In the genomic region with DNA sequence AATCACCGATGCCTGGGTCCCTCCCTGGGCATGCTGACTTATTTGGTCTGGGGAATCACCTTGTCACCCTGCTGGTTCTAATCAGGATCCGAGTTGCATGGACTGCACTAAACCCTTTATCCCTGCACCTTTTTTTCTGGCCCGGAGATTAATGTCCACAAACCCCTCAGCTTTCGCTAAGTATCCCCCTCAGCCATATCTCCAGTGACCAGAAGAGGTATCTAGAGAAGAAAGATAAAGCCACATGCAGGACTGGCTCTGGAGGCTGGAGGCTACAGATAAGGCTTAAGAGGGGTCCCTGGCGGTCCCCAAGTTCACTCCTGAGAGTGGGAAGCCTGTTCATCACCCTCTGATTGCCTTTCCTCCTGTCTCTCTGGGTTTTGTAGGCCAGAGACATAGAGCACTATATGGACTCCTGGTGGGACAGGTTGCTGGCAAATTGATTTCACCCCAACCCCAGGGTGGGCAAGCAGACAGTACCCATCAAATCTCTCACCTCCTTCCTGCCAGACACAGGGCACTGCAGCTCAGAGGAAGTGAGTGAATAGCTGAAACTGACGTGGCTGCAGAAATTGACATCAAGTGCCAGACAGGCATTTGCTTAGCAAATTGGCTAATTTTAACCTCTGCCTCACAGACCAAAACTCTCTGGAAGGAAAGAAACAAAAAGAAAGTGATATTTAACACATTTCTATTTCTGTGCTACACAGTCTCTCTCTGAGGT, we compare ENCODE assay signal across 13 cellular contexts. TPM values are rescaled to one million over a fixed set of nuclear protein-coding genes. Genes with fewer than 3 reads are reported as not detected.
DNase-seq lines count a peak whose midpoint lies in the region; ATAC-seq and TF ChIP-seq lines count a peak whose summit lies in the region.
"Had no signal": no experiment of that assay in that cellular context is flagged by ENCODE, and none has a peak within 500 bp of the region (broad histone marks: within the 10 kb centered on the region; RNA-seq: fewer than 3 reads in every experiment).

No MANE protein-coding gene starts in this region.

- peak overlapping the region; percentile 6; the same call in 1 of the 2 replicates for H3K4me3 Mint-ChIP-seq in HFFc6
- H3K4me3 Mint-ChIP-seq in activated CD8-positive, alpha-beta memory T cell treated with anti-CD3 and anti-CD28 coated beads, Interleukin-2, amount 10 ng/mL, durations not matched to agents 7 days and 5 days: no peak overlapping the region

- CTCF ChIA-PET in activated CD8-positive, alpha-beta memory T cell treated with anti-CD3 and anti-CD28 coated beads, Interleukin-2, amount 10 ng/mL, durations not matched to agents 7 days and 5 days (lab: Charles Lee): no interaction called here

- no peaks in the 10 kb centered on the region for H3K36me3 ChIP-seq in MG63
- H3K36me3 ChIP-seq in lower lobe of right lung: no peaks in the 10 kb centered on the region
- no peaks in the 10 kb centered on the region for H3K36me3 ChIP-seq in transverse colon

- H3K27ac ChIP-seq in lower lobe of right lung (no peak overlapping the region), transverse colon (no peak overlapping the region)
- H3K27ac ChIP-seq: A549 had no signal

- peaks cover 20% of the 10 kb centered on the region for H3K9me3 Mint-ChIP-seq in HFFc6
- peaks cover 7 to 12% of the 10 kb centered on the region in 2 donors for H3K9me3 Mint-ChIP-seq in activated naive CD4-positive, alpha-beta T cell treated with anti-CD3 and anti-CD28 coated beads, Interleukin-2, amount 50 U/mL, for 72 hours
- H3K9me3 Mint-ChIP-seq in activated CD8-positive, alpha-beta memory T cell treated with anti-CD3 and anti-CD28 coated beads, Interleukin-2, amount 10 ng/mL, durations not matched to agents 7 days and 5 days (ENCODE audit: low read depth): no peaks in the 10 kb centered on the region

- in situ Hi-C loops in transverse colon (cut with MboI; ENCODE audit: low pct_ligation_motif_present in 1 of 4, low pct_unique_long_range_greater_than_20kb in 1 of 4, low sequenced_read_pairs in 3 of 4): no loop called here

- intact Hi-C loops in lower lobe of right lung (cut with DNase I): no loop called here
- intact Hi-C loops in transverse colon (cut with DNase I; ENCODE audit: low total_unique reads): no loop called here

- H3K27me3 ChIP-seq in MG63 (no peaks in the 10 kb centered on the region), lower lobe of right lung (ENCODE audit: low read depth) (no peaks in the 10 kb centered on the region), transverse colon (no peaks in the 10 kb centered on the region)

- no peak for TF ChIP-seq CTCF in HFFc6 (IDR thresholded peaks at IDR 0.05)
- no peak for TF ChIP-seq CTCF in lower lobe of right lung (IDR thresholded peaks at IDR 0.05)
- no peak for TF ChIP-seq CTCF in transverse colon (IDR thresholded peaks at IDR 0.05)

- ATAC-seq in lower lobe of right lung: peak; percentile 52 to 62
- no peak for ATAC-seq in activated naive CD4-positive, alpha-beta T cell treated with anti-CD3 and anti-CD28 coated beads, Interleukin-2, amount 50 U/mL, for 72 hours
- no peak for ATAC-seq in activated CD8-positive, alpha-beta memory T cell treated with anti-CD3 and anti-CD28 coated beads, Interleukin-2, amount 10 ng/mL, durations not matched to agents 7 days and 5 days
- ATAC-seq: A549 had no signal

- peaks cover 2% of the 10 kb centered on the region; the same call in 1 of the 2 replicates for H3K27me3 Mint-ChIP-seq in HFFc6 (ENCODE audit: insufficient read depth)
- peaks cover 2% of the 10 kb centered on the region for H3K27me3 Mint-ChIP-seq in activated CD8-positive, alpha-beta memory T cell treated with anti-CD3 and anti-CD28 coated beads, Interleukin-2, amount 10 ng/mL, durations not matched to agents 7 days and 5 days

- H3K9me3 ChIP-seq in MG63 (no peaks in the 10 kb centered on the region), lower lobe of right lung (no peaks in the 10 kb centered on the region), transverse colon (no peaks in the 10 kb centered on the region)
- H3K9me3 ChIP-seq: A549 had no signal

- DNase-seq in NCI-H1436 treated with DMSO at 0.1 percent for 48 hours (lab: John Stamatoyannopoulos, UW) (peak; percentile 2), NCI-H1436 (lab: John Stamatoyannopoulos, UW) (no peak), HFFc6 (no peak), MG63 (peak; percentile 53), lower lobe of right lung (no peak), transverse colon (no peak)
- no peak for DNase-seq in activated naive CD4-positive, alpha-beta T cell treated with anti-CD3 and anti-CD28 coated beads, Interleukin-2, amount 50 U/mL, for 72 hours (ENCODE audit: low spot score in 2 of 2)
- no peak for DNase-seq in activated CD8-positive, alpha-beta memory T cell treated with anti-CD3 and anti-CD28 coated beads, Interleukin-2, amount 10 ng/mL, durations not matched to agents 7 days and 5 days
- DNase-seq: effector CD4-positive, alpha-beta T cell; stimulated activated CD4-positive, alpha-beta T cell treated with anti-CD3 and anti-CD28 coated beads, Interleukin-15, amount 100 ng/mL, for 24 hours had no signal

- TF ChIP-seq POLR2A in transverse colon (IDR thresholded peaks at IDR 0.05): no peak

- no peaks in the 10 kb centered on the region for H3K4me1 ChIP-seq in lower lobe of right lung
- H3K4me1 ChIP-seq in transverse colon: no peaks in the 10 kb centered on the region
- H3K4me1 ChIP-seq: A549 had no signal

- H3K36me3 Mint-ChIP-seq in HFFc6 (ENCODE audit: low read depth): peaks cover 10% of the 10 kb centered on the region
- H3K36me3 Mint-ChIP-seq in activated naive CD4-positive, alpha-beta T cell treated with anti-CD3 and anti-CD28 coated beads, Interleukin-2, amount 50 U/mL, for 72 hours: peaks cover 0 to 4% of the 10 kb centered on the region in 2 donors
- no peaks in the 10 kb centered on the region for H3K36me3 Mint-ChIP-seq in activated CD8-positive, alpha-beta memory T cell treated with anti-CD3 and anti-CD28 coated beads, Interleukin-2, amount 10 ng/mL, durations not matched to agents 7 days and 5 days

- no peak overlapping the region for H3K27ac Mint-ChIP-seq in HFFc6
- H3K27ac Mint-ChIP-seq in activated naive CD4-positive, alpha-beta T cell treated with anti-CD3 and anti-CD28 coated beads, Interleukin-2, amount 50 U/mL, for 72 hours: no peak overlapping the region
- H3K27ac Mint-ChIP-seq in activated CD8-positive, alpha-beta memory T cell treated with anti-CD3 and anti-CD28 coated beads, Interleukin-2, amount 10 ng/mL, durations not matched to agents 7 days and 5 days: no peak overlapping the region

- H3K4me1 Mint-ChIP-seq in HFFc6 (ENCODE audit: low read depth): peaks cover 20% of the 10 kb centered on the region; the same call in 1 of the 2 replicates
- H3K4me1 Mint-ChIP-seq in activated CD8-positive, alpha-beta memory T cell treated with anti-CD3 and anti-CD28 coated beads, Interleukin-2, amount 10 ng/mL, durations not matched to agents 7 days and 5 days: no peaks in the 10 kb centered on the region

- no peak overlapping the region for H3K4me3 ChIP-seq in MG63
- no peak overlapping the region for H3K4me3 ChIP-seq in lower lobe of right lung
- no peak overlapping the region for H3K4me3 ChIP-seq in transverse colon
- H3K4me3 ChIP-seq: A549 had no signal

- TF ChIP-seq EP300 in transverse colon (IDR thresholded peaks at IDR 0.05; ENCODE audit: low read depth): no peak

- WGBS in transverse colon (ENCODE audit: low coverage in 1 of 2), 2 donors: 61 to 69% methylated on average over 5 to 6 of the region's 6 CpGs

RNA-seq across cellular contexts. Expression of gene HMGB4, which starts 38.8 kb away (rescaled TPM):
- total RNA-seq in HFFc6 (2021; fragmentation: NEBNext Ultra II Directional; extraction: Animal tissue kit (Norgen Biotek cat#: 25700)): not detected
- total RNA-seq in MG63 (2014; rRNA removed; shearing (Covaris generic); ENCODE audit: low replicate concordance): not detected in 2 replicates
- total RNA-seq in lower lobe of right lung: not detected
- not detected for total RNA-seq in transverse colon
- not detected for total RNA-seq in activated naive CD4-positive, alpha-beta T cell treated with anti-CD3 and anti-CD28 coated beads, Interleukin-2, amount 50 U/mL, for 72 hours
- total RNA-seq in activated CD8-positive, alpha-beta memory T cell treated with anti-CD3 and anti-CD28 coated beads, Interleukin-2, amount 10 ng/mL, durations not matched to agents 7 days and 5 days: not detected
- total RNA-seq: lower leg skin, NCI-H460 had no signal

Comparison
In these comparisons a context has a peak if more than half of its experiments do, and no peak if none do; other contexts are left out.
1. DNase-seq: peak in NCI-H1436 treated with DMSO at 0.1 percent for 48 hours (single experiment) and MG63 (single experiment); none in NCI-H1436 (single experiment), HFFc6 (single experiment), lower lobe of right lung (single experiment), transverse colon (single experiment), activated naive CD4-positive, alpha-beta T cell treated with anti-CD3 and anti-CD28 coated beads, Interleukin-2, amount 50 U/mL, for 72 hours (0 of 2) and activated CD8-positive, alpha-beta memory T cell treated with anti-CD3 and anti-CD28 coated beads, Interleukin-2, amount 10 ng/mL, durations not matched to agents 7 days and 5 days (single experiment).
2. ATAC-seq: peak in lower lobe of right lung (2 of 2); none in activated naive CD4-positive, alpha-beta T cell treated with anti-CD3 and anti-CD28 coated beads, Interleukin-2, amount 50 U/mL, for 72 hours (0 of 2) and activated CD8-positive, alpha-beta memory T cell treated with anti-CD3 and anti-CD28 coated beads, Interleukin-2, amount 10 ng/mL, durations not matched to agents 7 days and 5 days (single experiment).